In genomic region chr15:54365001-54365400, GRCh38 we compare ENCODE assay signal across 24 cellular contexts.
"Had no signal": no experiment of that assay in that cellular context is flagged by ENCODE, and none has a peak within 500 bp of the region (broad histone marks: within the 10 kb centered on the region; RNA-seq: fewer than 3 reads in every experiment).

No MANE protein-coding gene starts in this region.

- H3K27me3 ChIP-seq: cardiac muscle cell, SJSA1 had no signal

- DNase-seq: activated CD4-positive, alpha-beta T cell treated with anti-CD3 and anti-CD28 coated beads for 36 hours; activated CD4-positive, alpha-beta T cell treated with anti-CD3 and anti-CD28 coated beads, Interleukin-2, amount 10 ng/mL, durations not matched to agents 7 days and 5 days; activated CD4-positive, alpha-beta T cell treated with anti-CD3 and anti-CD28 coated beads, Interleukin-2, amount 50 U/mL, for 48 hours; activated CD8-positive, alpha-beta T cell treated with anti-CD3 and anti-CD28 coated beads, Interleukin-2, amount 10 ng/mL, durations not matched to agents 7 days and 5 days; activated gamma-delta T cell; activated naive CD4-positive, alpha-beta T cell treated with anti-CD3 and anti-CD28 coated beads, Interleukin-2, amount 10 ng/mL, durations not matched to agents 7 days and 5 days; activated naive CD8-positive, alpha-beta T cell treated with anti-CD3 and anti-CD28 coated beads for 36 hours; activated T-cell treated with anti-CD3 and anti-CD28 coated beads, Interleukin-2, amount 50 U/mL, for 24 hours; amniotic stem cell; aorta; Karpas-422; KBM-7; NCI-H1105; NCI-H1417 treated with DMSO at 0.1 percent for 48 hours; NCI-H187 treated with DMSO at 0.1 percent for 48 hours; NCI-H2171 treated with DMSO at 0.1 percent for 48 hours; NCI-H2227 treated with DMSO at 0.1 percent for 48 hours; NCI-H510A; NCI-H526; NCI-H774; SHP77 treated with DMSO at 0.1 percent for 48 hours; SK-N-SH had no signal

- H3K4me3 ChIP-seq: cardiac muscle cell, SJSA1 had no signal

- H3K36me3 ChIP-seq: cardiac muscle cell, SJSA1 had no signal
